8 cellular contexts compared by ENCODE assay signal in genomic region chr1:156019946-156020292, GRCh38. TPM values are rescaled to one million over a fixed set of nuclear protein-coding genes. Genes with fewer than 3 reads are reported as not detected.
A peak's percentile ranks its signal among the peaks of the same experiment; 100 is the strongest.
DNase-seq lines count a peak whose midpoint lies in the region; ATAC-seq and TF ChIP-seq lines count a peak whose summit lies in the region.

No MANE protein-coding gene starts in this region.

- no peaks in the 10 kb centered on the region for H3K9me3 Mint-ChIP-seq in activated naive CD4-positive, alpha-beta T cell treated with anti-CD3 and anti-CD28 coated beads, Interleukin-2, amount 10 ng/mL, durations not matched to agents 7 days and 5 days

- H3K36me3 Mint-ChIP-seq in activated naive CD4-positive, alpha-beta T cell treated with anti-CD3 and anti-CD28 coated beads, Interleukin-2, amount 10 ng/mL, durations not matched to agents 7 days and 5 days, result peaks cover 28% of the 10 kb centered on the region

- H3K27me3 ChIP-seq in lower lobe of right lung (ENCODE audit: low read depth), result no peaks in the 10 kb centered on the region
- H3K27me3 ChIP-seq in transverse colon, result no peaks in the 10 kb centered on the region

- H3K27ac Mint-ChIP-seq in activated naive CD4-positive, alpha-beta T cell treated with anti-CD3 and anti-CD28 coated beads, Interleukin-2, amount 10 ng/mL, durations not matched to agents 7 days and 5 days, result peak overlapping the region; percentile 85

- intact Hi-C loops in lower lobe of right lung (cut with DNase I) (no loop called here), transverse colon (cut with DNase I; ENCODE audit: low total_unique reads) (no loop called here)

- H3K27ac ChIP-seq in lower lobe of right lung (peak overlapping the region; percentile 91), transverse colon (peak overlapping the region; percentile 87 to 94 (median 92))

- no peak for TF ChIP-seq POLR2A in transverse colon (IDR thresholded peaks at IDR 0.05)

- TF ChIP-seq CTCF in astrocyte of the cerebellum (IDR thresholded peaks at IDR 0.05; ENCODE audit: low read depth, low read length, missing control alignments), result no peak
- TF ChIP-seq CTCF in lower lobe of right lung (IDR thresholded peaks at IDR 0.05), result no peak
- TF ChIP-seq CTCF in transverse colon (IDR thresholded peaks at IDR 0.05), result no peak

- H3K9me3 ChIP-seq in lower lobe of right lung (no peaks in the 10 kb centered on the region), transverse colon (no peaks in the 10 kb centered on the region)

- H3K27me3 Mint-ChIP-seq in activated naive CD4-positive, alpha-beta T cell treated with anti-CD3 and anti-CD28 coated beads, Interleukin-2, amount 10 ng/mL, durations not matched to agents 7 days and 5 days, result peaks cover 1% of the 10 kb centered on the region

- peak overlapping the region; percentile 100 for H3K4me3 Mint-ChIP-seq in activated naive CD4-positive, alpha-beta T cell treated with anti-CD3 and anti-CD28 coated beads, Interleukin-2, amount 10 ng/mL, durations not matched to agents 7 days and 5 days

- peaks cover 45% of the 10 kb centered on the region for H3K36me3 ChIP-seq in lower lobe of right lung
- H3K36me3 ChIP-seq in transverse colon, result peaks cover 0 to 24% (median 2%) of the 10 kb centered on the region in 4 donors

- peak overlapping the region; percentile 79 for H3K4me3 ChIP-seq in astrocyte of the cerebellum (ENCODE audit: low read depth, low read length)
- H3K4me3 ChIP-seq in lower lobe of right lung, result peak overlapping the region; percentile 74
- peak overlapping the region; percentile 72 to 97 (median 82) for H3K4me3 ChIP-seq in transverse colon

- H3K4me1 ChIP-seq in lower lobe of right lung (peaks cover 19% of the 10 kb centered on the region), transverse colon (peaks cover 6 to 15% (median 13%) of the 10 kb centered on the region in 4 donors)

- 57% methylated on average over 8 of the region's 8 CpGs; no CpG with 5 or more reads in 1 of the 2 donors for WGBS in transverse colon (ENCODE audit: low coverage in 1 of 2), 2 donors

- H3K4me1 Mint-ChIP-seq in activated naive CD4-positive, alpha-beta T cell treated with anti-CD3 and anti-CD28 coated beads, Interleukin-2, amount 10 ng/mL, durations not matched to agents 7 days and 5 days, result peaks cover 33% of the 10 kb centered on the region

- ATAC-seq in lower lobe of right lung, result no peak
- no peak for ATAC-seq in HG03521 (IDR thresholded peaks at IDR 0.05; ENCODE audit: unreplicated experiment)

- DNase-seq in activated naive CD4-positive, alpha-beta T cell treated with anti-CD3 and anti-CD28 coated beads, Interleukin-2, amount 10 ng/mL, durations not matched to agents 7 days and 5 days, result no peak
- DNase-seq in activated naive CD4-positive, alpha-beta T cell treated with anti-CD3 and anti-CD28 coated beads, Interleukin-2, amount 50 U/mL, for 16 hours, result no peak
- DNase-seq in astrocyte of the cerebellum (ENCODE audit: low read depth) (no peak), lower lobe of right lung (no peak), transverse colon (no peak), GM19240 (ENCODE audit: insufficient read length, low spot score) (no peak), NCI-H2029 treated with DMSO at 0.1 percent for 48 hours (lab: John Stamatoyannopoulos, UW) (no peak)

- in situ Hi-C loops in astrocyte of the cerebellum (cut with HindIII; ENCODE audit: low sequenced_read_pairs) (no loop called here), transverse colon (cut with MboI; ENCODE audit: low pct_ligation_motif_present in 1 of 4, low pct_unique_long_range_greater_than_20kb in 1 of 4, low sequenced_read_pairs in 3 of 4) (no loop called here)

- CTCF ChIA-PET in activated naive CD4-positive, alpha-beta T cell treated with anti-CD3 and anti-CD28 coated beads, Interleukin-2, amount 10 ng/mL, durations not matched to agents 7 days and 5 days (lab: Charles Lee), result interaction anchor here (0.5 to 0.9 kb wide), 2 partner anchors 46 to 103 kb away, joined by 3 to 5 read pairs; no protein-coding TSS in a partner anchor

- no peak for TF ChIP-seq EP300 in transverse colon (IDR thresholded peaks at IDR 0.05; ENCODE audit: low read depth)

RNA-seq across cellular contexts. Expression of gene SSR2, which starts 0.8 kb away (rescaled TPM):
- total RNA-seq in lower lobe of right lung, result 207 TPM
- total RNA-seq in transverse colon, result 100 to 1,000 TPM in 2 of 4 donors, 10 to 100 TPM in 2; 51.2 to 275 (median 168) TPM

RNA-seq across cellular contexts. Expression of gene UBQLN4, which starts 33.7 kb away (rescaled TPM):
- total RNA-seq in lower lobe of right lung, result 32.5 TPM
- 10 to 100 TPM in 3 of 4 donors, 1 to 10 TPM in 1; 7.9 to 21.3 (median 16.1) TPM for total RNA-seq in transverse colon

RNA-seq across cellular contexts. Expression of gene LAMTOR2, which starts 34.7 kb away (rescaled TPM):
- 66.5 TPM for total RNA-seq in lower lobe of right lung
- 10 to 100 TPM; 20.9 to 70.9 (median 47.5) TPM for total RNA-seq in transverse colon

RNA-seq across cellular contexts. Expression of gene RAB25, which starts 41.0 kb away (rescaled TPM):
- 58.0 TPM for total RNA-seq in lower lobe of right lung
- 100 to 1,000 TPM; 140 to 213 (median 174) TPM for total RNA-seq in transverse colon

RNA-seq across cellular contexts. Expression of gene ARHGEF2, which starts 41.6 kb away (rescaled TPM):
- total RNA-seq in lower lobe of right lung (252 TPM), transverse colon (100 to 1,000 TPM; 107 to 244 (median 169) TPM)
